Comparison of ENCODE assay signal across 9 cellular contexts in the genomic region with DNA sequence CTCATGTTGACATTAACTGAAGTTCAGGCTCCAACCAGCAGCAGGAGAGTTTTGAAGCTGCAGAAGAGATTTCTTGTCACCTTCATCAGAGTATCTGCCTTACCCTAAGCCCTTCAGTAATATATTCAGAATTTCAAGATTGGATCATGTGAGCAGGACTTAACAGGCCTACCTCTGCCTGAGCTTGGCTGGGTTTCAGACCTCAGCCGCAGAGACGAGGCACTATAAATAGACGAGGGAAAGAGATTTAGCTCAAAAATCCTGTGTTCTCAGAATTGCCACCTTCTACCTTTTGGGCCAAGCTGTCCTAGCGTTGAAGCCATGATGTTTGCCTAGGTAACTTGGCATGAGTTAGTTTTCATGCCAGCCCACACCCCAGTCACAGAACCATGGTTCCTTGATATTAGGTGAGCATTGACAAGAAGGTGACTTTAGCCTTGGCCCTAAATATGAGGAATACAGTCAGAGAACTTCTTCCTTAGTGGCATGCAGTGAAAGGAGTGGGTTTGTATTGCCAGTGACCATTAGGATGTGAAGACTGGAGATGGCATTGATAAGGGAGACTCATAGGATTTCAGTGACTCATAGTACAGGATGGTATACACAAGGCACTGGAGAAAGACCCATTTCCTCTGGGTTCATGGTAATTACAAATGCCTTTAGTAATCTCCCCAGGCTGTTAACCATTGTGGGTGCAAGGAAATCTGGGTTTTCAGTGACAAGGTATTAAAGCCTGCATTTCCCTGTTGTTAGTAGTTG.
A peak's percentile ranks its signal among the peaks of the same experiment; 100 is the strongest.
DNase-seq lines count a peak whose midpoint lies in the region; FAIRE-seq and TF ChIP-seq lines count a peak whose summit lies in the region.
"Had no signal": no experiment of that assay in that cellular context is flagged by ENCODE, and none has a peak within 500 bp of the region (broad histone marks: within the 10 kb centered on the region; RNA-seq: fewer than 3 reads in every experiment).

No MANE protein-coding gene starts in this region.

- TF ChIP-seq CTCF in cardiac fibroblast (IDR thresholded peaks at IDR 0.05; ENCODE audit: low read depth, low read length) (no peak), neural cell (IDR thresholded peaks at IDR 0.05; ENCODE audit: poor library complexity, severe bottlenecking) (no peak), suprapubic skin (IDR thresholded peaks at IDR 0.05) (no peak)

- H3K27me3 ChIP-seq in neural cell (ENCODE audit: insufficient read depth, low read depth, low read length) (no peaks in the 10 kb centered on the region), suprapubic skin (no peaks in the 10 kb centered on the region), small intestine (ENCODE audit: control insufficient read depth in 2 of 2, insufficient read depth in 2 of 2, low read length in 2 of 2) (no peaks in the 10 kb centered on the region), HAP-1 (ENCODE audit: low read depth) (no peaks in the 10 kb centered on the region)

- no peak for TF ChIP-seq RAD21 in neural cell (conservative IDR thresholded peaks at IDR 0.05)

- H3K36me3 ChIP-seq in KOPT-K1 (ENCODE audit: insufficient read depth, low read length) (peaks cover 60% of the 10 kb centered on the region), neural cell (ENCODE audit: insufficient read depth, low read length) (no peaks in the 10 kb centered on the region), suprapubic skin (no peaks in the 10 kb centered on the region), small intestine (ENCODE audit: control insufficient read depth in 2 of 2, insufficient read depth in 2 of 2, low read length in 2 of 2) (peaks cover 0 to 3% of the 10 kb centered on the region in 2 donors), HAP-1 (replicated peaks) (no peaks in the 10 kb centered on the region)

- H3K4me3 ChIP-seq in cardiac fibroblast (replicated peaks in 1 of 2; ENCODE audit: low read depth in 2 of 2, low read length in 2 of 2) (no peak overlapping the region), neural cell (ENCODE audit: low read length) (peak overlapping the region; percentile 19), suprapubic skin (no peak overlapping the region), small intestine (ENCODE audit: low read depth in 1 of 2, low read length in 2 of 2) (no peak overlapping the region), HAP-1 (no peak overlapping the region)

- H3K27ac ChIP-seq in KOPT-K1 (ENCODE audit: low read depth, low read length, poor library complexity, severe bottlenecking) (peak overlapping the region; percentile 95), neural cell (ENCODE audit: low read length) (peak overlapping the region; percentile 47), suprapubic skin (no peak overlapping the region), small intestine (ENCODE audit: low read depth in 1 of 2, low read length in 1 of 2) (no peak overlapping the region)

- DNase-seq in Caki2 (ENCODE audit: low read depth) (peak; percentile 34), cardiac fibroblast (ENCODE audit: low read depth in 2 of 2) (peak; percentile 49 to 55), suprapubic skin (ENCODE audit: low spot score in 2 of 2) (no peak), small intestine (no peak), NCI-H2227 (lab: John Stamatoyannopoulos, UW; ENCODE audit: unreplicated experiment) (no peak), HAP-1 (ENCODE audit: low spot score in 2 of 2) (no peak)
- DNase-seq: cortex of kidney had no signal

- peak overlapping the region; percentile 0 for H3K9ac ChIP-seq in neural cell (ENCODE audit: low read length)

- no peak overlapping the region for H3K4me2 ChIP-seq in neural cell (ENCODE audit: low read length)

- peaks cover 30% of the 10 kb centered on the region for H3K79me2 ChIP-seq in neural cell (replicated peaks; ENCODE audit: insufficient read depth, low read length)

- H2AFZ ChIP-seq in neural cell (ENCODE audit: low read depth, low read length) = no peak overlapping the region

- H3K9me2 ChIP-seq in neural cell (ENCODE audit: insufficient read depth, low read length) = no peaks in the 10 kb centered on the region

- TF ChIP-seq EP300 in neural cell (conservative IDR thresholded peaks at IDR 0.05; ENCODE audit: poor library complexity, severe bottlenecking) = no peak
- no peak for TF ChIP-seq EP300 in suprapubic skin (IDR thresholded peaks at IDR 0.05)

- H3F3A ChIP-seq in neural cell (ENCODE audit: insufficient read depth, low read length, poor library complexity, severe bottlenecking) = peaks cover 8% of the 10 kb centered on the region

- peaks cover 20% of the 10 kb centered on the region for H3K4me1 ChIP-seq in suprapubic skin
- H3K4me1 ChIP-seq in small intestine (ENCODE audit: control insufficient read depth in 2 of 2, insufficient read depth in 1 of 2, low read depth in 1 of 2, low read length in 1 of 2) = peaks cover 0 to 5% of the 10 kb centered on the region in 2 donors
- H3K4me1 ChIP-seq in HAP-1 = peaks cover 12% of the 10 kb centered on the region

- H3K9me3 ChIP-seq in KOPT-K1 (ENCODE audit: insufficient read depth, low read length, poor library complexity, severe bottlenecking) (no peaks in the 10 kb centered on the region), neural cell (ENCODE audit: low read length) (no peaks in the 10 kb centered on the region), suprapubic skin (no peaks in the 10 kb centered on the region), small intestine (ENCODE audit: control insufficient read depth, low read depth) (no peaks in the 10 kb centered on the region), HAP-1 (no peaks in the 10 kb centered on the region)

- 69% methylated on average over 4 of the region's 4 CpGs for WGBS in suprapubic skin
- WGBS in small intestine, 3 donors = 76 to 90% (median 86%) methylated on average over 4 of the region's 4 CpGs

- no peak for TF ChIP-seq POLR2A in suprapubic skin (IDR thresholded peaks at IDR 0.05)

- no peak for FAIRE-seq in small intestine (lab: Jason Lieb, UNC)

- in situ Hi-C loops in Caki2 (cut with HindIII; ENCODE audit: low pct_unique_long_range_greater_than_20kb, low sequenced_read_pairs) = no loop called here
- in situ Hi-C loops in HAP-1 (cut with MboI; ENCODE audit: low sequenced_read_pairs) = no loop called here

- H4K20me1 ChIP-seq in neural cell (ENCODE audit: insufficient read depth) = no peaks in the 10 kb centered on the region

TF ChIP-seq in neural cell, 6 proteins besides CTCF, POLR2A, EP300 and RAD21:
- TF ChIP-seq POLR2AphosphoS5 (IDR thresholded peaks at IDR 0.05) (no peak), EZH2 (IDR thresholded peaks at IDR 0.05; ENCODE audit: borderline replicate concordance, insufficient read depth, low read length, poor library complexity, severe bottlenecking) (no peak), TAF1 (IDR thresholded peaks at IDR 0.05; ENCODE audit: low read depth) (no peak), SMC3 (conservative IDR thresholded peaks at IDR 0.05; ENCODE audit: poor library complexity) (no peak), MXI1 (conservative IDR thresholded peaks at IDR 0.05; ENCODE audit: poor library complexity, severe bottlenecking) (no peak)
- TF ChIP-seq, protein P1, sequence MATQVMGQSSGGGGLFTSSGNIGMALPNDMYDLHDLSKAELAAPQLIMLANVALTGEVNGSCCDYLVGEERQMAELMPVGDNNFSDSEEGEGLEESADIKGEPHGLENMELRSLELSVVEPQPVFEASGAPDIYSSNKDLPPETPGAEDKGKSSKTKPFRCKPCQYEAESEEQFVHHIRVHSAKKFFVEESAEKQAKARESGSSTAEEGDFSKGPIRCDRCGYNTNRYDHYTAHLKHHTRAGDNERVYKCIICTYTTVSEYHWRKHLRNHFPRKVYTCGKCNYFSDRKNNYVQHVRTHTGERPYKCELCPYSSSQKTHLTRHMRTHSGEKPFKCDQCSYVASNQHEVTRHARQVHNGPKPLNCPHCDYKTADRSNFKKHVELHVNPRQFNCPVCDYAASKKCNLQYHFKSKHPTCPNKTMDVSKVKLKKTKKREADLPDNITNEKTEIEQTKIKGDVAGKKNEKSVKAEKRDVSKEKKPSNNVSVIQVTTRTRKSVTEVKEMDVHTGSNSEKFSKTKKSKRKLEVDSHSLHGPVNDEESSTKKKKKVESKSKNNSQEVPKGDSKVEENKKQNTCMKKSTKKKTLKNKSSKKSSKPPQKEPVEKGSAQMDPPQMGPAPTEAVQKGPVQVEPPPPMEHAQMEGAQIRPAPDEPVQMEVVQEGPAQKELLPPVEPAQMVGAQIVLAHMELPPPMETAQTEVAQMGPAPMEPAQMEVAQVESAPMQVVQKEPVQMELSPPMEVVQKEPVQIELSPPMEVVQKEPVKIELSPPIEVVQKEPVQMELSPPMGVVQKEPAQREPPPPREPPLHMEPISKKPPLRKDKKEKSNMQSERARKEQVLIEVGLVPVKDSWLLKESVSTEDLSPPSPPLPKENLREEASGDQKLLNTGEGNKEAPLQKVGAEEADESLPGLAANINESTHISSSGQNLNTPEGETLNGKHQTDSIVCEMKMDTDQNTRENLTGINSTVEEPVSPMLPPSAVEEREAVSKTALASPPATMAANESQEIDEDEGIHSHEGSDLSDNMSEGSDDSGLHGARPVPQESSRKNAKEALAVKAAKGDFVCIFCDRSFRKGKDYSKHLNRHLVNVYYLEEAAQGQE (IDR thresholded peaks at IDR 0.05; ENCODE audit: borderline replicate concordance) = no peak
TF ChIP-seq in neural cell: peak in this region for 0.

Comparison
In these comparisons a context has a peak if more than half of its experiments do, and no peak if none do; other contexts are left out.
1. DNase-seq: peak in Caki2 (single experiment) and cardiac fibroblast (2 of 2); none in suprapubic skin (0 of 2), small intestine (single experiment), NCI-H2227 (single experiment) and HAP-1 (0 of 2).
2. H3K27ac ChIP-seq: peak in KOPT-K1 (single experiment) and neural cell (single experiment); none in suprapubic skin (single experiment) and small intestine (0 of 2).